ENCODE assay signal across 15 cellular contexts in genomic region chr14:101101456-101102056, GRCh38.
DNase-seq lines count a peak whose midpoint lies in the region; ATAC-seq and TF ChIP-seq lines count a peak whose summit lies in the region.
"Had no signal": no experiment of that assay in that cellular context is flagged by ENCODE, and none has a peak within 500 bp of the region (broad histone marks: within the 10 kb centered on the region; RNA-seq: fewer than 3 reads in every experiment).

No MANE protein-coding gene starts in this region.

- no peaks in the 10 kb centered on the region; the same call in 1 of the 2 replicates for H3K27me3 Mint-ChIP-seq in WTC11 (ENCODE audit: low read depth)
- peaks cover 7% of the 10 kb centered on the region for H3K27me3 Mint-ChIP-seq in T-helper 2 cell treated with Interferon-gamma antibody and Interleukin-4, amounts not matched to agents 5 μg/mL and 100 μg/mL, for 36 hours (ENCODE audit: low read depth)

- DNase-seq in left cardiac atrium (peak; percentile 5), left ventricle myocardium inferior (no peak), WTC11 (ENCODE audit: low spot score) (peak; percentile 6), iPS-NIHi7 (ENCODE audit: extremely low spot score) (peak; percentile 4), testis (peak; percentile 3), NCI-H2227 treated with DMSO at 0.1 percent for 48 hours (lab: John Stamatoyannopoulos, UW) (no peak)
- DNase-seq in activated naive CD4-positive, alpha-beta T cell (lab: John Stamatoyannopoulos, UW), result no peak
- no peak for DNase-seq in T-helper 2 cell treated with Interferon-gamma antibody and Interleukin-4, amounts not matched to agents 5 μg/mL and 100 μg/mL, for 36 hours (ENCODE audit: low spot score)
- DNase-seq: activated T-cell treated with anti-CD3 and anti-CD28 coated beads, Interleukin-2, amount 50 U/mL, for 72 hours; Calu3; MV-4-11; NCI-H524 treated with DMSO at 0.1 percent for 48 hours; stimulated activated CD4-positive, alpha-beta T cell treated with anti-CD3 and anti-CD28 coated beads, Interleukin-12 subunit alpha, Interleukin-12 subunit beta, amount 100 ng/mL, for 4 hours had no signal

- no peak overlapping the region for H3K4me3 ChIP-seq in left ventricle myocardium inferior
- H3K4me3 ChIP-seq in testis, result no peak overlapping the region
- H3K4me3 ChIP-seq: GM23338 had no signal

- H3K27ac ChIP-seq in left ventricle myocardium inferior (replicated peaks) (no peak overlapping the region), testis (no peak overlapping the region)

- peaks cover 43% of the 10 kb centered on the region for H3K27me3 ChIP-seq in left ventricle myocardium inferior (ENCODE audit: low read depth)
- H3K27me3 ChIP-seq in testis, result no peaks in the 10 kb centered on the region

- intact Hi-C loops in left cardiac atrium (cut with DNase I), result no loop called here
- intact Hi-C loops in left ventricle myocardium inferior (cut with micrococcal nuclease), result no loop called here
- intact Hi-C loops in testis (cut with DNase I; ENCODE audit: low total_unique reads), result no loop called here

- H3K27ac Mint-ChIP-seq in WTC11, result no peak overlapping the region
- H3K27ac Mint-ChIP-seq in T-helper 2 cell treated with Interferon-gamma antibody and Interleukin-4, amounts not matched to agents 5 μg/mL and 100 μg/mL, for 36 hours, result no peak overlapping the region
- H3K27ac Mint-ChIP-seq: activated T-cell treated with anti-CD3 and anti-CD28 coated beads, Interleukin-2, amount 50 U/mL, for 72 hours; dendritic cell treated with granulocyte-macrophage colony-stimulating factor and Interleukin-4, amounts not matched to agents 40 ng/mL and 50 ng/mL, for 4 days; GM23338 had no signal

- H3K36me3 Mint-ChIP-seq in WTC11, result peaks cover 13% of the 10 kb centered on the region
- H3K36me3 Mint-ChIP-seq in T-helper 2 cell treated with Interferon-gamma antibody and Interleukin-4, amounts not matched to agents 5 μg/mL and 100 μg/mL, for 36 hours (ENCODE audit: low read depth), result no peaks in the 10 kb centered on the region

- H3K36me3 ChIP-seq in left ventricle myocardium inferior (no peaks in the 10 kb centered on the region), testis (ENCODE audit: low read depth, missing control alignments) (no peaks in the 10 kb centered on the region)

- TF ChIP-seq CTCF in left ventricle myocardium inferior (IDR thresholded peaks at IDR 0.05; ENCODE audit: borderline replicate concordance) (no peak), WTC11 (IDR thresholded peaks at IDR 0.05) (no peak), testis (IDR thresholded peaks at IDR 0.05) (no peak)

- H3K4me3 Mint-ChIP-seq in WTC11, result no peak overlapping the region
- no peak overlapping the region for H3K4me3 Mint-ChIP-seq in T-helper 2 cell treated with Interferon-gamma antibody and Interleukin-4, amounts not matched to agents 5 μg/mL and 100 μg/mL, for 36 hours
- H3K4me3 Mint-ChIP-seq: activated T-cell treated with anti-CD3 and anti-CD28 coated beads, Interleukin-2, amount 50 U/mL, for 72 hours; dendritic cell treated with granulocyte-macrophage colony-stimulating factor and Interleukin-4, amounts not matched to agents 40 ng/mL and 50 ng/mL, for 4 days; GM23338 had no signal

- peaks cover 24% of the 10 kb centered on the region for H3K4me1 Mint-ChIP-seq in WTC11
- H3K4me1 Mint-ChIP-seq in T-helper 2 cell treated with Interferon-gamma antibody and Interleukin-4, amounts not matched to agents 5 μg/mL and 100 μg/mL, for 36 hours (ENCODE audit: low read depth), result no peaks in the 10 kb centered on the region

- POLR2A ChIA-PET in WTC11 (lab: Charles Lee), result no interaction called here

- TF ChIP-seq POLR2A in testis (IDR thresholded peaks at IDR 0.05), result no peak

- H3K9me3 ChIP-seq in left ventricle myocardium inferior (replicated peaks) (peaks cover 19% of the 10 kb centered on the region), testis (no peaks in the 10 kb centered on the region)

- WGBS in testis, 2 donors, result 89 to 90% methylated on average over 3 to 5 of the region's 5 CpGs

- ATAC-seq in left cardiac atrium (no peak), WTC11 (no peak)
- ATAC-seq: activated T-cell treated with anti-CD3 and anti-CD28 coated beads, Interleukin-2, amount 50 U/mL, for 72 hours; GM23338 had no signal

- H3K9me3 Mint-ChIP-seq in WTC11, result peaks cover 20% of the 10 kb centered on the region
- H3K9me3 Mint-ChIP-seq in T-helper 2 cell treated with Interferon-gamma antibody and Interleukin-4, amounts not matched to agents 5 μg/mL and 100 μg/mL, for 36 hours, result peaks cover 3% of the 10 kb centered on the region

- H3K4me1 ChIP-seq in left ventricle myocardium inferior (no peaks in the 10 kb centered on the region), testis (no peaks in the 10 kb centered on the region)

- CTCF ChIA-PET in WTC11 (lab: Charles Lee), result interaction anchor here (0.7 kb wide), 1 partner anchor 27 kb away, joined by 5 read pairs; no protein-coding TSS in a partner anchor

TF ChIP-seq in WTC11, 78 proteins besides CTCF, POLR2A, EP300 and RAD21:
- TF ChIP-seq E2F1 (CRISPR knock-in tag; IDR thresholded peaks at IDR 0.05) (no peak), ZBTB43 (CRISPR knock-in tag; IDR thresholded peaks at IDR 0.05) (no peak), CBFB (CRISPR knock-in tag; IDR thresholded peaks at IDR 0.05; ENCODE audit: low read depth) (no peak), FOXP1 (CRISPR knock-in tag; IDR thresholded peaks at IDR 0.05; ENCODE audit: borderline replicate concordance) (no peak), RELA (CRISPR knock-in tag; IDR thresholded peaks at IDR 0.05; ENCODE audit: borderline replicate concordance) (no peak), USF1 (CRISPR knock-in tag; IDR thresholded peaks at IDR 0.05) (no peak)

Comparison
In these comparisons a context has a peak if more than half of its experiments do, and no peak if none do; other contexts are left out.
1. DNase-seq: peak in left cardiac atrium (single experiment), WTC11 (single experiment), iPS-NIHi7 (single experiment) and testis (single experiment); none in left ventricle myocardium inferior (single experiment), NCI-H2227 treated with DMSO at 0.1 percent for 48 hours (single experiment), activated naive CD4-positive, alpha-beta T cell (0 of 4) and T-helper 2 cell treated with Interferon-gamma antibody and Interleukin-4, amounts not matched to agents 5 μg/mL and 100 μg/mL, for 36 hours (single experiment).